11 cellular contexts compared by ENCODE assay signal in genomic region chr6:53432318-53433161, GRCh38.
DNase-seq lines count a peak whose midpoint lies in the region; ATAC-seq and TF ChIP-seq lines count a peak whose summit lies in the region.
"Had no signal": no experiment of that assay in that cellular context is flagged by ENCODE, and none has a peak within 500 bp of the region (broad histone marks: within the 10 kb centered on the region; RNA-seq: fewer than 3 reads in every experiment).

No MANE protein-coding gene starts in this region.

- H3K4me3 Mint-ChIP-seq in nephron (no peak overlapping the region), endothelial cell (ENCODE audit: unreplicated experiment) (no peak overlapping the region)
- H3K4me3 Mint-ChIP-seq: mesothelial cell of epicardium had no signal

- no peaks in the 10 kb centered on the region for H3K36me3 Mint-ChIP-seq in nephron (ENCODE audit: low read depth)
- H3K36me3 Mint-ChIP-seq in endothelial cell (ENCODE audit: low read depth, unreplicated experiment), result no peaks in the 10 kb centered on the region
- H3K36me3 Mint-ChIP-seq: mesothelial cell of epicardium had no signal

- peak overlapping the region in 2 of 3 experiments; percentile 56 to 72 for H3K27ac Mint-ChIP-seq in nephron
- no peak overlapping the region for H3K27ac Mint-ChIP-seq in endothelial cell (ENCODE audit: unreplicated experiment)

- H3K4me1 Mint-ChIP-seq in nephron (peaks cover 26% of the 10 kb centered on the region), endothelial cell (ENCODE audit: unreplicated experiment) (peaks cover 16% of the 10 kb centered on the region)

- no peak overlapping the region for H3K4me3 ChIP-seq in brain microvascular endothelial cell (ENCODE audit: low read depth, low read length)
- H3K4me3 ChIP-seq: coronary artery, HAP-1 had no signal

- no peaks in the 10 kb centered on the region for H3K27me3 Mint-ChIP-seq in nephron (ENCODE audit: low read depth)
- peaks cover 1% of the 10 kb centered on the region for H3K27me3 Mint-ChIP-seq in endothelial cell (ENCODE audit: unreplicated experiment)

- H3K36me3 ChIP-seq in brain microvascular endothelial cell (replicated peaks), result no peaks in the 10 kb centered on the region
- H3K36me3 ChIP-seq: HAP-1 had no signal

- in situ Hi-C loops in brain microvascular endothelial cell (cut with HindIII; ENCODE audit: low pct_ligation_motif_present, low sequenced_read_pairs), result no loop called here

- H3K9me3 Mint-ChIP-seq in nephron, result no peaks in the 10 kb centered on the region
- no peaks in the 10 kb centered on the region for H3K9me3 Mint-ChIP-seq in endothelial cell (ENCODE audit: unreplicated experiment)
- H3K9me3 Mint-ChIP-seq: mesothelial cell of epicardium had no signal

- no peak for ATAC-seq in HG03571 (IDR thresholded peaks at IDR 0.05; ENCODE audit: unreplicated experiment)
- ATAC-seq in GM19328 (IDR thresholded peaks at IDR 0.05; ENCODE audit: unreplicated experiment), result no peak

- H3K27me3 ChIP-seq in brain microvascular endothelial cell (replicated peaks), result no peaks in the 10 kb centered on the region

- TF ChIP-seq CTCF in brain microvascular endothelial cell (IDR thresholded peaks at IDR 0.05; ENCODE audit: low read depth, low read length, missing control alignments) (no peak), nephron (IDR thresholded peaks at IDR 0.05; ENCODE audit: unreplicated experiment in 3 of 3) (no peak), endothelial cell (IDR thresholded peaks at IDR 0.05; ENCODE audit: unreplicated experiment) (no peak)

- DNase-seq in EH (ENCODE audit: low read depth) (peak; percentile 64), NCI-H2196 treated with DMSO at 0.1 percent for 48 hours (lab: John Stamatoyannopoulos, UW; ENCODE audit: unreplicated experiment) (peak; percentile 74), brain microvascular endothelial cell (peak; percentile 60), NCI-H1436 treated with DMSO at 0.1 percent for 48 hours (lab: John Stamatoyannopoulos, UW) (no peak), endothelial cell (ENCODE audit: low spot score) (no peak)

- peak overlapping the region; percentile 61 for H3K27ac ChIP-seq in brain microvascular endothelial cell

Comparison
In these comparisons a context has a peak if more than half of its experiments do, and no peak if none do; other contexts are left out.
1. DNase-seq: peak in EH (single experiment), NCI-H2196 treated with DMSO at 0.1 percent for 48 hours (single experiment) and brain microvascular endothelial cell (single experiment); none in NCI-H1436 treated with DMSO at 0.1 percent for 48 hours (single experiment) and endothelial cell (single experiment).